26 cellular contexts compared by ENCODE assay signal in the genomic region with DNA sequence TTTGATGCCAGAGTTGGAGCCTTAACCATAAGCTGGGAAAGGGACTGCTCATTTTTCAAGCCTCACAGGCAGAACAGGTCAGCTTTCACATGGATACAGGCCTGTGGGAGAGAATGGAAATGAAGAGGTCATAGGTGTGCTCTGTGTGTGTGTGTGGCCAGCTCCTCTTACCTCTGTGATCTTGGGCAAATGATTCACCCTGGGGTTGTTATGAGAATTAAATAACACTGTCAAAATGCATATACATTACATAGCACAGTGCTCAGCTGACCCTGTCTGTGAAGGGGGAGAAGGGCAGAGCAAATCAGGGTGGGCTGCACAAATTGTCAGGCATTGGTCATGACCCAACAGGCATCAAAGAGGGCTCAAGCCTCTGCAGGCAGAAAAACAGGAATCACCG.
"Had no signal": no experiment of that assay in that cellular context is flagged by ENCODE, and none has a peak within 500 bp of the region (broad histone marks: within the 10 kb centered on the region; RNA-seq: fewer than 3 reads in every experiment).

No MANE protein-coding gene starts in this region.

- H3K36me3 ChIP-seq: left lung, lower lobe of right lung, ovary, right atrium auricular region, right lobe of liver, suprapubic skin, thoracic aorta, tibial artery, vagina had no signal

- H3K27me3 Mint-ChIP-seq: progenitor cell of endocrine pancreas; stimulated activated memory B cell treated with anti-CD40 and anti-IgM and Interleukin-4, amounts not matched to agents 10 μg/mL and 1 μg/mL and 100 μg/mL, for 72 hours had no signal

- H3K4me3 Mint-ChIP-seq: naive B cell; natural killer cell; stimulated activated memory B cell treated with anti-CD40 and anti-IgM and Interleukin-4, amounts not matched to agents 10 μg/mL and 1 μg/mL and 100 μg/mL, for 72 hours had no signal

- H3K27ac Mint-ChIP-seq: natural killer cell; progenitor cell of endocrine pancreas; stimulated activated memory B cell treated with anti-CD40 and anti-IgM and Interleukin-4, amounts not matched to agents 10 μg/mL and 1 μg/mL and 100 μg/mL, for 72 hours had no signal

- H3K4me3 ChIP-seq: left lung, lower lobe of right lung, ovary, right atrium auricular region, right lobe of liver, smooth muscle cell, suprapubic skin, thoracic aorta, tibial artery, vagina had no signal

- H3K9me3 ChIP-seq: left lung, lower lobe of right lung, ovary, right atrium auricular region, right lobe of liver, suprapubic skin, thoracic aorta, tibial artery, vagina had no signal

- H3K4me1 ChIP-seq: left lung, lower lobe of right lung, right atrium auricular region, right lobe of liver, suprapubic skin, tibial artery, vagina had no signal

- FAIRE-seq: keratinocyte had no signal

- DNase-seq: hippocampal formation; kidney glomerular epithelial cell; left cardiac atrium; left lung; lower lobe of right lung; mammary epithelial cell; mesenchymal stem cell; naive B cell; natural killer cell; ovary; right lobe of liver; stimulated activated CD4-positive, alpha-beta T cell treated with anti-CD3 and anti-CD28 coated beads, Interleukin-1b, Interleukin-23, amount 100 ng/mL, for 48 hours; stimulated activated CD4-positive, alpha-beta T cell treated with anti-CD3 and anti-CD28 coated beads, Interleukin-2, amount 100 ng/mL, for 48 hours; stimulated activated CD4-positive, alpha-beta T cell treated with anti-CD3 and anti-CD28 coated beads, Interleukin-4, amount 100 ng/mL, for 4 hours; stimulated activated CD8-positive, alpha-beta memory T cell treated with anti-CD3 and anti-CD28 coated beads, Interleukin-4, amount 100 ng/mL, for 48 hours; stimulated activated naive CD4-positive, alpha-beta T cell treated with Interleukin-2 at 50 U/mL for 16 hours; tibial artery; trophoblast cell had no signal

- H3K4me1 Mint-ChIP-seq: stimulated activated memory B cell treated with anti-CD40 and anti-IgM and Interleukin-4, amounts not matched to agents 10 μg/mL and 1 μg/mL and 100 μg/mL, for 72 hours had no signal

- H3K36me3 Mint-ChIP-seq: naive B cell; natural killer cell; stimulated activated memory B cell treated with anti-CD40 and anti-IgM and Interleukin-4, amounts not matched to agents 10 μg/mL and 1 μg/mL and 100 μg/mL, for 72 hours had no signal

- H3K4me2 ChIP-seq: smooth muscle cell had no signal

- H3K27me3 ChIP-seq: left lung, ovary, right atrium auricular region, right lobe of liver, suprapubic skin, tibial artery, vagina had no signal

- H3K27ac ChIP-seq: left lung, lower lobe of right lung, ovary, right atrium auricular region, right lobe of liver, suprapubic skin, thoracic aorta, tibial artery, vagina had no signal

- ATAC-seq: left cardiac atrium; left lung; lower lobe of right lung; natural killer cell; right lobe of liver; stimulated activated memory B cell treated with anti-CD40 and anti-IgM and Interleukin-4, amounts not matched to agents 10 μg/mL and 1 μg/mL and 100 μg/mL, for 72 hours had no signal

- H3K9me3 Mint-ChIP-seq: naive B cell; natural killer cell; stimulated activated memory B cell treated with anti-CD40 and anti-IgM and Interleukin-4, amounts not matched to agents 10 μg/mL and 1 μg/mL and 100 μg/mL, for 72 hours had no signal
